25 cellular contexts compared by ENCODE assay signal in the genomic region with DNA sequence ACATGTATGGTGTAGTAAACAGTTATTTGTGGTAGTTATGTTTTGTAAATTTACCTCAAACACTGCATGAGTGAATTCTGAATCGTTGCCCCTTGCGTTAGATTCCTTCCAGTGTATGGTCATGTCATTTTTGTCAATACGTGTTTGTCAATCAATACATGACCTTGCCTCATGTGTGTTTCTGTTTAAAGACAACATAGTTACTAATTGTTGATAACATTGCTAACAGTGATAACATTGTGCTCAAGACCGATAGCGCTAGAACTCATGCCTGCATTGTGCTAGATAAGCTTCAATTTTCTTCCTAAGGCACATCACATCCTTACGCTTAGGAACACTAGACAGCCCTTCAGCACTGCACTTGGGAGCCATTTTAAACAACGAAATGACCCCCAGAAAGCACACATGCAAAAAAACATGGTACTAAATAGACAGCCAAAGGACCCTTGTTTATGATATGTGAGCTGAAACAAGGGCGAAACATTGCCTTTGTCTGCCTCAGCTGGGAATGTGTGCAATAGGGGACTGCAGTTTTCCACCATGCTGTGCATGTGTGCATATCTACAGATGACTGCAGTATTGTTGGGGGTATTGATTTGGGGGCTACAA.
"Had no signal": no experiment of that assay in that cellular context is flagged by ENCODE, and none has a peak within 500 bp of the region (broad histone marks: within the 10 kb centered on the region; RNA-seq: fewer than 3 reads in every experiment).

No MANE protein-coding gene starts in this region.

- H3K4me3 ChIP-seq: colonic mucosa, esophagus muscularis mucosa, heart right ventricle, left lung, neural progenitor cell, prostate gland, right atrium auricular region, spleen, thoracic aorta, transverse colon, upper lobe of right lung, uterus had no signal

- ATAC-seq: heart right ventricle; left cardiac atrium; left lung; naive thymus-derived CD4-positive, alpha-beta T cell; sciatic nerve; stimulated activated naive B cell treated with anti-CD40 and anti-IgM and Interleukin-4, amounts not matched to agents 10 μg/mL and 1 μg/mL and 100 μg/mL, for 72 hours; upper lobe of right lung had no signal

- H3K36me3 ChIP-seq: colonic mucosa, esophagus muscularis mucosa, heart right ventricle, left lung, prostate gland, right atrium auricular region, spleen, thoracic aorta, transverse colon, upper lobe of right lung, uterus had no signal

- DNase-seq: colonic mucosa; effector CD8-positive, alpha-beta T cell; endodermal cell; foreskin melanocyte; glutamatergic neuron; heart right ventricle; hippocampal formation; left cardiac atrium; left lung; mesenchymal stem cell; naive thymus-derived CD4-positive, alpha-beta T cell; spleen; stimulated activated naive B cell treated with anti-CD40 and anti-IgM and Interleukin-4, amounts not matched to agents 10 μg/mL and 1 μg/mL and 100 μg/mL, for 72 hours; transverse colon; upper lobe of right lung; uterus had no signal

- H3K9me3 ChIP-seq: colonic mucosa, esophagus muscularis mucosa, heart right ventricle, left lung, prostate gland, right atrium auricular region, spleen, thoracic aorta, transverse colon, upper lobe of right lung, uterus had no signal

- H3K27me3 ChIP-seq: colonic mucosa, esophagus muscularis mucosa, heart right ventricle, left lung, neural progenitor cell, right atrium auricular region, spleen, transverse colon, upper lobe of right lung, uterus had no signal

- FAIRE-seq: islet of Langerhans had no signal

- H3K4me1 ChIP-seq: colonic mucosa, prostate gland, uterus had no signal

- H3K27ac ChIP-seq: colonic mucosa, epithelial cell of prostate, esophagus muscularis mucosa, heart right ventricle, left lung, neural progenitor cell, parathyroid adenoma, prostate gland, right atrium auricular region, spleen, thoracic aorta, transverse colon, upper lobe of right lung, uterus had no signal
